ENCODE assay signal across 7 cellular contexts in genomic region chr7:20477091-20477490, GRCh38.
"Had no signal": no experiment of that assay in that cellular context is flagged by ENCODE, and none has a peak within 500 bp of the region (broad histone marks: within the 10 kb centered on the region; RNA-seq: fewer than 3 reads in every experiment).

No MANE protein-coding gene starts in this region.

- FAIRE-seq: HepG2, HTR-8/SVneo, K562 had no signal

- DNase-seq: IMR-90, KBM-7, KG1 had no signal

- H3K27ac ChIP-seq: HL-60 had no signal

- H3K4me3 ChIP-seq: K562 had no signal
